In genomic region chr20:62498874-62499273, GRCh38 we compare ENCODE assay signal across 30 cellular contexts. TPM values are rescaled to one million over a fixed set of nuclear protein-coding genes. Genes with fewer than 3 reads are reported as not detected.
"Had no signal": no experiment of that assay in that cellular context is flagged by ENCODE, and none has a peak within 500 bp of the region (broad histone marks: within the 10 kb centered on the region; RNA-seq: fewer than 3 reads in every experiment).

No MANE protein-coding gene starts in this region.

- H3K4me1 ChIP-seq: colonic mucosa had no signal

- ATAC-seq: effector memory CD8-positive, alpha-beta T cell; esophagus mucosa; gastrocnemius medialis; heart right ventricle; left cardiac atrium; left lung; left ventricle myocardium superior; lower lobe of right lung had no signal

- H3K27ac ChIP-seq: colonic mucosa, epithelial cell of prostate, esophagus squamous epithelium, heart right ventricle, left lung, lower lobe of right lung had no signal

- FAIRE-seq: endometrium, islet of Langerhans, keratinocyte had no signal

- H3K9me3 ChIP-seq: colonic mucosa, esophagus squamous epithelium, gastrocnemius medialis, heart right ventricle, left lung, lower lobe of right lung had no signal

- H3K4me3 ChIP-seq: colonic mucosa, esophagus squamous epithelium, gastrocnemius medialis, heart right ventricle, left lung, lower lobe of right lung had no signal

- H3K27me3 ChIP-seq: colonic mucosa, gastrocnemius medialis had no signal

- DNase-seq: colonic mucosa; cortex of kidney; effector CD8-positive, alpha-beta T cell; effector memory CD8-positive, alpha-beta T cell; endodermal cell; erythroblast; esophagus squamous epithelium; foreskin fibroblast; foreskin melanocyte; gastrocnemius medialis; glutamatergic neuron; head of caudate nucleus; hippocampal formation; left cardiac atrium; left lung; left ventricle myocardium superior; lower lobe of right lung; mesenchymal stem cell; midbrain had no signal

- H3K36me3 ChIP-seq: colonic mucosa, esophagus squamous epithelium, gastrocnemius medialis, heart right ventricle, left lung, lower lobe of right lung had no signal

RNA-seq across cellular contexts. Expression of gene GATA5, which starts 23.1 kb away (rescaled TPM):
- total RNA-seq: dermis microvascular lymphatic vessel endothelial cell, esophagus mucosa, gastrocnemius medialis, glomerular endothelial cell, kidney epithelial cell, lung microvascular endothelial cell, mononuclear cell had no signal
- polyA plus RNA-seq: keratinocyte had no signal
